Comparison of ENCODE assay signal across 9 cellular contexts in the genomic region with DNA sequence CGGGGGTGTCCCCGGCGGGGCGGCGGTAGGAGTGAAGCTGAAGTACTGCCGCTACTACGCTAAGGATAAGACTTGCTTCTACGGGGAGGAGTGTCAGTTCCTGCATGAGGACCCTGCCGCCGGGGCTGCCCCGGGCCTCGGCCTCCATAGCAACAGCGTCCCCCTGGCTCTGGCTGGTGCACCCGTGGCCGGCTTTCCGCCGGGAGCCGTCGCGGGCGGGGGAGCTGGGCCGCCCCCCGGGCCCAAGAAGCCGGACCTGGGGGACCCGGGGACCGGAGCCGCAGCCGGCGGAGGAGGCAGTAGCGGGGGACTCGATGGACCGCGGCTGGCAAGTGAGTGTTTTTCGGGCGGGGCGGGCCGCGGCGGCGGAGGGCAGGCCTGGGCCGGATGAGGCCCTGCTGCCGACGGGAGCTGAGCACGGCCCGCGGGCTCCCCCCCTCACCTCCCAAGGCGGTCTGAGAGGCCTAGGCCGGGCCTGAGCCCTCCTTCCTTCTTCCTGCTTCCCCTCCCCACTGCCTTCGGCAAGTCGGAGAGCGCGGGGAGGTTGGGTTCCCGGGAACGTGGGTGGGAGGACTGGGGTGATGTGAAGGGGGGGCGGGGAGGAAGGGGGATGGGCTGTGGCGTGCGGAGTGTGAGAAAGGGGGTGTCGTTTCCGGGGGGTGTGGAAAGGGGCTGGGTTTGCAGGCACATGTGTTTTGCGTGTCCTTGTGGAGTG. TPM values are rescaled to one million over a fixed set of nuclear protein-coding genes. Genes with fewer than 3 reads are reported as not detected.
DNase-seq lines count a peak whose midpoint lies in the region; ATAC-seq and TF ChIP-seq lines count a peak whose summit lies in the region.
"Had no signal": no experiment of that assay in that cellular context is flagged by ENCODE, and none has a peak within 500 bp of the region (broad histone marks: within the 10 kb centered on the region; RNA-seq: fewer than 3 reads in every experiment).

No MANE protein-coding gene starts in this region.

- peaks cover 18% of the 10 kb centered on the region for H3K27me3 Mint-ChIP-seq in endothelial cell (ENCODE audit: unreplicated experiment)
- no peaks in the 10 kb centered on the region for H3K27me3 Mint-ChIP-seq in mesothelial cell of epicardium (ENCODE audit: low read depth)

- ATAC-seq in GM19025 (IDR thresholded peaks at IDR 0.05; ENCODE audit: low read depth, unreplicated experiment): peak; percentile 40
- ATAC-seq in HG03342 (IDR thresholded peaks at IDR 0.05; ENCODE audit: unreplicated experiment): peak; percentile 47

- H3K4me1 Mint-ChIP-seq in endothelial cell (ENCODE audit: unreplicated experiment) (peaks cover 36% of the 10 kb centered on the region), mesothelial cell of epicardium (peaks cover 41% of the 10 kb centered on the region)

- peak overlapping the region; percentile 94 for H3K4me3 Mint-ChIP-seq in endothelial cell (ENCODE audit: unreplicated experiment)
- peak overlapping the region; percentile 89 for H3K4me3 Mint-ChIP-seq in mesothelial cell of epicardium

- H3K27ac Mint-ChIP-seq in endothelial cell (ENCODE audit: unreplicated experiment) (peak overlapping the region; percentile 96), mesothelial cell of epicardium (peak overlapping the region; percentile 91)

- TF ChIP-seq CTCF in endothelial cell (IDR thresholded peaks at IDR 0.05; ENCODE audit: unreplicated experiment) (no peak), mesothelial cell of epicardium (IDR thresholded peaks at IDR 0.05; ENCODE audit: unreplicated experiment) (no peak)

- H3K36me3 Mint-ChIP-seq in endothelial cell (ENCODE audit: low read depth, unreplicated experiment) (peaks cover 9% of the 10 kb centered on the region), mesothelial cell of epicardium (no peaks in the 10 kb centered on the region)

- H3K9me3 Mint-ChIP-seq in endothelial cell (ENCODE audit: unreplicated experiment) (no peaks in the 10 kb centered on the region), mesothelial cell of epicardium (no peaks in the 10 kb centered on the region)

- DNase-seq in AML-193 (lab: John Stamatoyannopoulos, UW) (peak; percentile 94 to 95), NOMO-1 treated with DMSO at 0.1 percent for 48 hours (lab: John Stamatoyannopoulos, UW; ENCODE audit: unreplicated experiment) (peak; percentile 100), endothelial cell (ENCODE audit: low spot score) (peak; percentile 86), mesothelial cell of epicardium (ENCODE audit: low spot score in 2 of 2, unreplicated experiment in 2 of 2) (peak; percentile 77 to 84)
- DNase-seq in activated CD8-positive, alpha-beta memory T cell treated with anti-CD3 and anti-CD28 coated beads, Interleukin-2, amount 50 U/mL, for 4 hours: peak; percentile 88
- peak; percentile 69 for DNase-seq in stimulated activated CD8-positive, alpha-beta memory T cell treated with anti-CD3 and anti-CD28 coated beads, Interleukin-15, amount 100 ng/mL, for 24 hours (ENCODE audit: low read depth)

RNA-seq across cellular contexts. Expression of a gene that starts 0.6 kb away (rescaled TPM):
- 51.9 TPM for total RNA-seq in endothelial cell (ENCODE audit: unreplicated experiment)
- total RNA-seq in mesothelial cell of epicardium: 58.0 to 61.3 TPM (median 58.2 TPM) in 3 replicates

RNA-seq across cellular contexts. Expression of a gene that starts 38.5 kb away (rescaled TPM):
- total RNA-seq in endothelial cell (ENCODE audit: unreplicated experiment) (not detected), mesothelial cell of epicardium (0.34 to 0.58 TPM (median 0.53 TPM) in 3 replicates)
- total RNA-seq: T-helper 1 cell treated with Interleukin-12 subunit alpha and Interleukin-12 subunit beta and Interleukin-4 antibody, amounts not matched to agents 30 ng/mL and 1 ng/mL, for 36 hours had no signal

Comparison
In these comparisons a context has a peak if more than half of its experiments do, and no peak if none do; other contexts are left out.
1. Peak in every context shown above with its lines: DNase-seq and ATAC-seq.